Comparison of ENCODE assay signal across 13 cellular contexts in the genomic region with DNA sequence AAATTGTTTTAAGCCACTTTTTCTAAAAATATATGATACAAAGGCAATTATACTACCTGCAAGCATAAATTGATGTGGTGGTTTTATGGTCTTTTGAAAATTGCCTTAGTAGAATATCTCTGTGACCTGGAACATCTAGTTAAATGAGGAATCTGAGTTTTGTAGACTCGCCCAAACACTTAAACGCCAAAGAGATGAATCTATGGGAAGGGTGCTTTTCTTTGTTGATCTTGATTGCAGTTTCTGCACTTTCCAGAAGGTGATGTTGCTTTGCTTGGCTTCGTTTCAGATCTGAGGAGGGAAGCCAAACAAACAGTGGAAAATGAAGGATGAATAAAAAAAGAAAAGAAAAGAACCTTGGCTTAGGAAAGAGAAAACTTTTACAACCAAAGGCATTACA.
DNase-seq lines count a peak whose midpoint lies in the region; ATAC-seq and TF ChIP-seq lines count a peak whose summit lies in the region.
"Had no signal": no experiment of that assay in that cellular context is flagged by ENCODE, and none has a peak within 500 bp of the region (broad histone marks: within the 10 kb centered on the region; RNA-seq: fewer than 3 reads in every experiment).

No MANE protein-coding gene starts in this region.

- ATAC-seq in foreskin keratinocyte (no peak), GM21786 (IDR thresholded peaks at IDR 0.05; ENCODE audit: unreplicated experiment) (no peak), GM21367 (IDR thresholded peaks at IDR 0.05; ENCODE audit: unreplicated experiment) (no peak)
- ATAC-seq: naive thymus-derived CD4-positive, alpha-beta T cell had no signal

- H3K27me3 ChIP-seq in foreskin keratinocyte: no peaks in the 10 kb centered on the region
- H3K27me3 ChIP-seq: BLaER1 had no signal

- TF ChIP-seq CTCF in 22Rv1 (IDR thresholded peaks at IDR 0.05): 0 out of 2 replicates have a peak, but pooled peaks have one; percentile 10
- peak; percentile 34; the same call in 1 of the 2 replicates for TF ChIP-seq CTCF in VCaP (conservative IDR thresholded peaks at IDR 0.05)
- TF ChIP-seq CTCF in foreskin keratinocyte (conservative IDR thresholded peaks at IDR 0.05): peak; percentile 6

- H3K4me1 ChIP-seq in foreskin keratinocyte: no peaks in the 10 kb centered on the region
- H3K4me1 ChIP-seq: BLaER1 had no signal

- H3K27ac ChIP-seq in 22Rv1 (no peak overlapping the region), VCaP (no peak overlapping the region), foreskin keratinocyte (no peak overlapping the region)
- H3K27ac ChIP-seq: BLaER1 had no signal

- peak; percentile 6 for DNase-seq in H4 (ENCODE audit: low spot score)
- peak in 1 of 2 donors; percentile 15 for DNase-seq in foreskin keratinocyte
- DNase-seq in GF-D8 (lab: John Stamatoyannopoulos, UW): no peak
- no peak for DNase-seq in OCI-M2 (lab: John Stamatoyannopoulos, UW; ENCODE audit: unreplicated experiment)
- DNase-seq: activated CD4-positive, alpha-beta T cell treated with anti-CD3 and anti-CD28 coated beads, Interleukin-2, amount 50 U/mL, for 1 hour; activated naive CD4-positive, alpha-beta T cell; naive thymus-derived CD4-positive, alpha-beta T cell; NCI-H524 treated with DMSO at 0.1 percent for 48 hours had no signal
